Comparison of ENCODE assay signal across 8 cellular contexts in genomic region chr19:9435279-9436268, GRCh38. TPM values are rescaled to one million over a fixed set of nuclear protein-coding genes. Genes with fewer than 3 reads are reported as not detected.
A peak's percentile ranks its signal among the peaks of the same experiment; 100 is the strongest.
DNase-seq lines count a peak whose midpoint lies in the region; ATAC-seq and TF ChIP-seq lines count a peak whose summit lies in the region.

Gene ZNF266, minus strand, starts transcription at chr19:9435573. Its CDS starts 15,484 bp downstream, at chr19:9420089.

- peaks cover 0 to 2% (median 1%) of the 10 kb centered on the region in 3 donors for H3K27me3 Mint-ChIP-seq in CD14-positive monocyte (ENCODE audit: low read depth in 3 of 3)

- peak within 1 kb of the TSS; percentile 68 to 100 (median 90) for H3K4me3 ChIP-seq in dorsolateral prefrontal cortex
- peak within 1 kb of the TSS; percentile 68 to 74 (median 69) for H3K4me3 ChIP-seq in right lobe of liver

- peaks cover 0 to 9% (median 2%) of the 10 kb centered on the region in 4 donors for H3K36me3 ChIP-seq in right lobe of liver

- peak; percentile 94 for ATAC-seq in GM19372 (IDR thresholded peaks at IDR 0.05; ENCODE audit: low read depth, unreplicated experiment)
- peak; percentile 70 for ATAC-seq in HG03558 (IDR thresholded peaks at IDR 0.05; ENCODE audit: extremely low read depth, unreplicated experiment)
- ATAC-seq in right lobe of liver, result peak; percentile 92 to 99 (median 98)

- intact Hi-C loops in CD14-positive monocyte (cut with micrococcal nuclease), result loop anchor here (5.0 to 10.0 kb wide), 4 partner anchors 109 to 291 kb away; partner anchors contain the start of genes ZNF121 (in 1 of the 2), ZNF317 (in 1 of the 2) and ZNF559 (in 1 of the 2)
- intact Hi-C loops in dorsolateral prefrontal cortex (cut with DNase I), result loop anchor here (2.0 to 10.0 kb wide), 5 partner anchors 103 to 598 kb away; partner anchors contain the start of genes ZNF559 (in 2 of the 2), ZNF121 (in 1 of the 2), ZNF317 (in 1 of the 2) and ZNF426 (in 1 of the 2)
- intact Hi-C loops in right lobe of liver (cut with DNase I), result no loop called here

- peak; percentile 18 for TF ChIP-seq POLR2A in right lobe of liver (IDR thresholded peaks at IDR 0.05)

- TF ChIP-seq CTCF in CD14-positive monocyte (IDR thresholded peaks at IDR 0.05) (peak; percentile 56), dorsolateral prefrontal cortex (IDR thresholded peaks at IDR 0.05 in 54 of 56, conservative IDR thresholded peaks at IDR 0.05 in 2 of 56; ENCODE audit: low read depth in 1 of 56, partially characterized antibody in 56 of 56) (peak in 55 of 56 donors; percentile 47 to 92 (median 75)), right lobe of liver (IDR thresholded peaks at IDR 0.05) (peak; percentile 54 to 72 (median 64))

- peaks cover 29 to 35% of the 10 kb centered on the region in 2 donors for H3K36me3 Mint-ChIP-seq in CD14-positive monocyte

- H3K27me3 ChIP-seq in dorsolateral prefrontal cortex, result no peaks in the 10 kb centered on the region
- no peaks in the 10 kb centered on the region for H3K27me3 ChIP-seq in right lobe of liver

- peak within 1 kb of the TSS; percentile 92 to 97 for H3K4me3 Mint-ChIP-seq in CD14-positive monocyte

- H3K4me1 ChIP-seq in right lobe of liver, result peaks cover 0 to 14% (median 0%) of the 10 kb centered on the region in 4 donors

- H3K27ac Mint-ChIP-seq in CD14-positive monocyte, result peak within 1 kb of the TSS; percentile 89 to 95 (median 94)

- WGBS in right lobe of liver (ENCODE audit: insufficient coverage, low coverage, low lambda C conversion rate, missing lambda C conversion rate), result 23% methylated on average over 37 of the region's 56 CpGs

- peak; percentile 86 for DNase-seq in CD14-positive monocyte (ENCODE audit: low spot score)
- DNase-seq in NCI-H748 treated with DMSO at 0.1 percent for 48 hours (lab: John Stamatoyannopoulos, UW), result peak; percentile 51
- peak; percentile 89 to 91 for DNase-seq in activated CD4-positive, alpha-beta T cell treated with anti-CD3 and anti-CD28 coated beads, Interleukin-2, amount 50 U/mL, for 4 hours
- peak; percentile 74 to 90 (median 85) for DNase-seq in dorsolateral prefrontal cortex
- peak; percentile 84 to 88 (median 88) for DNase-seq in right lobe of liver
- DNase-seq in stimulated activated CD4-positive, alpha-beta T cell treated with anti-CD3 and anti-CD28 coated beads, Interleukin-4, amount 100 ng/mL, for 4 hours, result peak; percentile 87 to 90

- H3K9me3 Mint-ChIP-seq in CD14-positive monocyte, result peaks cover 8 to 30% (median 20%) of the 10 kb centered on the region in 7 donors

- peaks cover 17% of the 10 kb centered on the region for H3K4me1 Mint-ChIP-seq in CD14-positive monocyte

- peak within 1 kb of the TSS; percentile 52 to 97 (median 88) for H3K27ac ChIP-seq in dorsolateral prefrontal cortex
- H3K27ac ChIP-seq in right lobe of liver, result peak within 1 kb of the TSS; percentile 63 to 82 (median 66)

- H3K9me3 ChIP-seq in right lobe of liver, result peaks cover 0 to 3% (median 0%) of the 10 kb centered on the region in 4 donors

RNA-seq across cellular contexts. Expression of gene ZNF266, which starts in this region (rescaled TPM):
- polyA plus RNA-seq in CD14-positive monocyte, result 1 to 10 TPM; 5.1 to 8.5 TPM
- total RNA-seq in dorsolateral prefrontal cortex (10 to 100 TPM; 10.7 to 38.2 (median 18.7) TPM), right lobe of liver (1 to 10 TPM; 4.7 to 8.5 (median 5.6) TPM)

Comparison
In these comparisons a context has a peak if more than half of its experiments do, and no peak if none do; other contexts are left out.
1. Peak in every context shown above with its lines: DNase-seq, ATAC-seq, H3K4me3 ChIP-seq and H3K27ac ChIP-seq.
2. intact Hi-C loops: an anchor here in CD14-positive monocyte (5.0 to 10.0 kb wide) and dorsolateral prefrontal cortex (2.0 to 10.0 kb wide); none called in right lobe of liver.